In genomic region chrX:153667931-153668396, GRCh38 we compare ENCODE assay signal across 8 cellular contexts. TPM values are rescaled to one million over a fixed set of nuclear protein-coding genes. Genes with fewer than 3 reads are reported as not detected.
DNase-seq lines count a peak whose midpoint lies in the region; ATAC-seq and TF ChIP-seq lines count a peak whose summit lies in the region.

No MANE protein-coding gene starts in this region.

- peak; percentile 65 for TF ChIP-seq CTCF in activated CD8-positive, alpha-beta T cell treated with anti-CD3 and anti-CD28 coated beads for 36 hours (IDR thresholded peaks at IDR 0.05)

- intact Hi-C loops in activated CD8-positive, alpha-beta T cell treated with anti-CD3 and anti-CD28 coated beads for 36 hours (cut with micrococcal nuclease), result loop anchor here (10.0 kb wide), 1 partner anchor 63 kb away; no protein-coding TSS in a partner anchor

- no peaks in the 10 kb centered on the region for H3K36me3 Mint-ChIP-seq in activated CD8-positive, alpha-beta T cell treated with anti-CD3 and anti-CD28 coated beads for 36 hours (ENCODE audit: low read depth)

- ATAC-seq in HG03103 (IDR thresholded peaks at IDR 0.05; ENCODE audit: low read depth, unreplicated experiment), result peak; percentile 54
- peak; percentile 93 for ATAC-seq in activated CD8-positive, alpha-beta T cell treated with anti-CD3 and anti-CD28 coated beads for 36 hours
- no peak for ATAC-seq in GM21447 (IDR thresholded peaks at IDR 0.05; ENCODE audit: unreplicated experiment)

- DNase-seq in DMS79 treated with DMSO at 0.1 percent for 48 hours (lab: John Stamatoyannopoulos, UW) (peak; percentile 62), NCI-H748 (lab: John Stamatoyannopoulos, UW; ENCODE audit: unreplicated experiment) (peak; percentile 72), ecto neural progenitor cell (ENCODE audit: low spot score) (peak; percentile 82), medulla oblongata (ENCODE audit: extremely low spot score) (peak; percentile 88)
- peak; percentile 89 for DNase-seq in activated CD8-positive, alpha-beta T cell treated with anti-CD3 and anti-CD28 coated beads for 36 hours
- peak; percentile 49 for DNase-seq in stimulated activated CD8-positive, alpha-beta memory T cell treated with anti-CD3 and anti-CD28 coated beads, Interleukin-12 subunit alpha, Interleukin-12 subunit beta, amount 100 ng/mL, for 4 hours (ENCODE audit: low read depth)

- CTCF ChIA-PET in activated CD8-positive, alpha-beta T cell treated with anti-CD3 and anti-CD28 coated beads for 36 hours (lab: Charles Lee), result interaction anchor here (0.6 to 5.4 kb wide), 34 partner anchors 10 to 726 kb away, joined by 3 to 42 read pairs (median 5); partner anchors contain the start of gene DUSP9

- no peak overlapping the region for H3K27ac Mint-ChIP-seq in activated CD8-positive, alpha-beta T cell treated with anti-CD3 and anti-CD28 coated beads for 36 hours

- H3K9me3 Mint-ChIP-seq in activated CD8-positive, alpha-beta T cell treated with anti-CD3 and anti-CD28 coated beads for 36 hours, result no peaks in the 10 kb centered on the region

- POLR2A ChIA-PET in activated CD8-positive, alpha-beta T cell treated with anti-CD3 and anti-CD28 coated beads for 36 hours (lab: Charles Lee), result no interaction called here

- H3K4me3 Mint-ChIP-seq in activated CD8-positive, alpha-beta T cell treated with anti-CD3 and anti-CD28 coated beads for 36 hours, result peak overlapping the region; percentile 69

- H3K27me3 Mint-ChIP-seq in activated CD8-positive, alpha-beta T cell treated with anti-CD3 and anti-CD28 coated beads for 36 hours, result peaks cover 15% of the 10 kb centered on the region

- H3K4me1 Mint-ChIP-seq in activated CD8-positive, alpha-beta T cell treated with anti-CD3 and anti-CD28 coated beads for 36 hours (ENCODE audit: low read depth), result peaks cover 2% of the 10 kb centered on the region

RNA-seq across cellular contexts. Expression of gene PNCK, which starts 5.6 kb away (rescaled TPM):
- total RNA-seq in activated CD8-positive, alpha-beta T cell treated with anti-CD3 and anti-CD28 coated beads for 36 hours, result 1 to 10 TPM in 1 of 2 experiments, under 1 TPM in 1; 0.70 to 1.1 TPM

RNA-seq across cellular contexts. Expression of gene SLC6A8, which starts 19.8 kb away (rescaled TPM):
- total RNA-seq in activated CD8-positive, alpha-beta T cell treated with anti-CD3 and anti-CD28 coated beads for 36 hours, result 1 to 10 TPM; 2.5 to 2.7 TPM

RNA-seq across cellular contexts. Expression of gene DUSP9, which starts 21.0 kb away (rescaled TPM):
- total RNA-seq in activated CD8-positive, alpha-beta T cell treated with anti-CD3 and anti-CD28 coated beads for 36 hours, result under 1 TPM in 1 of 2 experiments, not detected in 1; 0.14 TPM

RNA-seq across cellular contexts. Expression of gene BCAP31, which starts 56.2 kb away (rescaled TPM):
- 100 to 1,000 TPM in 1 of 2 experiments, 10 to 100 TPM in 1; 97.6 to 102 TPM for total RNA-seq in activated CD8-positive, alpha-beta T cell treated with anti-CD3 and anti-CD28 coated beads for 36 hours

RNA-seq across cellular contexts. Expression of gene ABCD1, which starts 56.7 kb away (rescaled TPM):
- 1 to 10 TPM; 3.9 to 4.4 TPM for total RNA-seq in activated CD8-positive, alpha-beta T cell treated with anti-CD3 and anti-CD28 coated beads for 36 hours
